12 cellular contexts compared by ENCODE assay signal in the genomic region with DNA sequence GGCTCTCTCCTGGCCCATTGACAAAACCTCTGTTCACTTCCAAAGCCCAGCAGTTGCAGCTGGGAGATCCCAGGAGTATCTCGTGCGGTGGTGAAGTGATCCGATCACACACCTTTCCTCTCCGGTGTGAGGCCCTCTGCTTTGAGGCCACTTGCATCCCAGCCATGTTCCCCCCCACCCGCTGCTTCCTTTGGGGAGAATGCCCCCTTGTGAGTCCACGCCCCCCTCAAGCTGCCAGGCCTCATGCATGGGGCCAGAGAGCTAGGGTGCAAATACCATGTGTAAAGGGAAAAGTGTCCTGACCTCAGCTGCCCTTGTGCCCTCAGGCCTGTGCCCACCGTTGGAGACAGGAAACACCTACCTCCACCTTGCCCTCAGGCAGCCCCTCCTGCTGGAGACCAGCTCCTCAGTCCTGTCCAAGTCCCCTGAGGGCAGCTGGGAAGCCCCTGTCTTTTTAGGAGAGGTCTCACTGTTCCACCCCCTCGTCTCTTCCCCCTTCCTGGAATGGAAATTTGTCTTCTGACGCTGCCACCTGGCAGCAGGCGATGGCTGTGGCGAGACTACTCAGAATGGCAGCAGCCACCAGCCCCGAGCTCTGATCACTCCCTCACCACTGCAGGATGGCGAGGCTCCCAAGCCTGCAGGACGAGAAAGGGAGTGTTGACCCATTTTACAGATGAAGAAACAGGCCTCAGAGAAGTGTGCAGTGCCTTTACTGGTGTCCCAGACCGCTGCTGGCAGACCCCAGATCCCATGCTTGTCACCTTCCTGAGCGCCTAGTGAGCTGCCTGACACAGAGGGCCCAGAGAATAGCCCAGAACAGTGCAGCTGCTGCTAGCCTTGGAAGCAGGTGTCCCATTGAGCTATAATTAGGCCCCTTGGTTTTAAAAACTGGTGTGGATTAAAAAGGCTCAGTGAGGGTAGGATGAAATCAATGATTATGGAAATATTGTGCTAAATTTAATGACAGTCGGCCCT.
DNase-seq lines count a peak whose midpoint lies in the region; ATAC-seq, FAIRE-seq and TF ChIP-seq lines count a peak whose summit lies in the region.
"Had no signal": no experiment of that assay in that cellular context is flagged by ENCODE, and none has a peak within 500 bp of the region (broad histone marks: within the 10 kb centered on the region; RNA-seq: fewer than 3 reads in every experiment).

No MANE protein-coding gene starts in this region.

- H3K27ac ChIP-seq in Panc1 (ENCODE audit: low read length) (no peak overlapping the region), small intestine (ENCODE audit: low read depth in 1 of 2, low read length in 1 of 2) (peak overlapping the region; percentile 15 to 32)

- peak overlapping the region; percentile 12 for H3K27ac Mint-ChIP-seq in activated T-cell treated with anti-CD3 and anti-CD28 coated beads, Interleukin-2, amount 50 U/mL, for 72 hours
- peak overlapping the region; percentile 88 to 91 for H3K27ac Mint-ChIP-seq in effector memory CD8-positive, alpha-beta T cell
- H3K27ac Mint-ChIP-seq: activated B cell treated with CpG ODN at 0.5 μM for 24 hours, memory B cell had no signal

- H3K9me3 Mint-ChIP-seq in activated T-cell treated with anti-CD3 and anti-CD28 coated beads, Interleukin-2, amount 50 U/mL, for 72 hours, result no peaks in the 10 kb centered on the region
- H3K9me3 Mint-ChIP-seq in effector memory CD8-positive, alpha-beta T cell, result no peaks in the 10 kb centered on the region
- H3K9me3 Mint-ChIP-seq: activated B cell treated with CpG ODN at 0.5 μM for 24 hours had no signal

- H3K4me1 ChIP-seq in Panc1 (ENCODE audit: control insufficient read depth, insufficient read depth, low read length) (peaks cover 25% of the 10 kb centered on the region), small intestine (ENCODE audit: control insufficient read depth in 2 of 2, insufficient read depth in 1 of 2, low read depth in 1 of 2, low read length in 1 of 2) (peaks cover 2 to 4% of the 10 kb centered on the region in 2 donors)

- H3K4me3 ChIP-seq in Panc1 (ENCODE audit: low read depth in 2 of 2, low read length in 2 of 2) (no peak overlapping the region), small intestine (ENCODE audit: low read depth in 1 of 2, low read length in 2 of 2) (no peak overlapping the region)

- no peak for DNase-seq in activated T-cell treated with anti-CD3 and anti-CD28 coated beads, Interleukin-2, amount 50 U/mL, for 72 hours
- no peak for DNase-seq in activated T-cell treated with anti-CD3 and anti-CD28 coated beads for 4 hours
- DNase-seq in Panc1 (ENCODE audit: low read depth, low spot score), result no peak
- no peak for DNase-seq in effector memory CD8-positive, alpha-beta T cell
- no peak for DNase-seq in small intestine
- no peak for DNase-seq in hepatic stellate cell (ENCODE audit: low spot score)
- DNase-seq: activated B cell treated with CpG ODN at 0.5 μM for 24 hours, NCI-H2171 treated with DMSO at 0.1 percent for 48 hours had no signal

- TF ChIP-seq CTCF in Panc1 (IDR thresholded peaks at IDR 0.05), result no peak

- peaks cover 29% of the 10 kb centered on the region for H3K4me1 Mint-ChIP-seq in activated T-cell treated with anti-CD3 and anti-CD28 coated beads, Interleukin-2, amount 50 U/mL, for 72 hours (ENCODE audit: low read depth)
- H3K4me1 Mint-ChIP-seq in effector memory CD8-positive, alpha-beta T cell (ENCODE audit: low read depth in 2 of 2), result peaks cover 33 to 44% of the 10 kb centered on the region in 2 donors
- H3K4me1 Mint-ChIP-seq: activated B cell treated with CpG ODN at 0.5 μM for 24 hours, memory B cell had no signal

- no peaks in the 10 kb centered on the region for H3K9me3 ChIP-seq in Panc1 (ENCODE audit: control insufficient read depth, insufficient read depth, low read depth, low read length)
- no peaks in the 10 kb centered on the region for H3K9me3 ChIP-seq in small intestine (ENCODE audit: control insufficient read depth, low read depth)

- H3K36me3 Mint-ChIP-seq in activated T-cell treated with anti-CD3 and anti-CD28 coated beads, Interleukin-2, amount 50 U/mL, for 72 hours (ENCODE audit: insufficient read depth in 2 of 2), result peaks cover 5 to 6% of the 10 kb centered on the region in 2 donors
- peaks cover 6% of the 10 kb centered on the region for H3K36me3 Mint-ChIP-seq in effector memory CD8-positive, alpha-beta T cell (ENCODE audit: insufficient read depth)
- H3K36me3 Mint-ChIP-seq: memory B cell had no signal

- CTCF ChIA-PET in Panc1 (lab: Charles Lee), result interaction anchor here (0.5 kb wide), 1 partner anchor 16 kb away, joined by 4 read pairs; no protein-coding TSS in a partner anchor

- BruUV-seq in Panc1 (replicated peaks; lab: Mats Ljungman, UMichigan), result no TSS peak

- WGBS in small intestine, 3 donors, result 83 to 89% (median 85%) methylated on average over 17 of the region's 17 CpGs

- no peaks in the 10 kb centered on the region for H3K27me3 ChIP-seq in Panc1 (ENCODE audit: control insufficient read depth, insufficient read depth, low read length)
- no peaks in the 10 kb centered on the region for H3K27me3 ChIP-seq in small intestine (ENCODE audit: control insufficient read depth in 2 of 2, insufficient read depth in 2 of 2, low read length in 2 of 2)

- H3K27me3 Mint-ChIP-seq in activated T-cell treated with anti-CD3 and anti-CD28 coated beads, Interleukin-2, amount 50 U/mL, for 72 hours (ENCODE audit: low read depth), result no peaks in the 10 kb centered on the region
- no peaks in the 10 kb centered on the region for H3K27me3 Mint-ChIP-seq in effector memory CD8-positive, alpha-beta T cell

- intact Hi-C loops in Panc1 (cut with micrococcal nuclease; ENCODE audit: unreplicated experiment), result no loop called here

- POLR2A ChIA-PET in Panc1 (lab: Charles Lee), result interaction anchor here (0.6 to 0.8 kb wide), 2 partner anchors 179 to 1670 kb away, joined by 3 read pairs; no protein-coding TSS in a partner anchor

- H3K4me3 Mint-ChIP-seq in activated T-cell treated with anti-CD3 and anti-CD28 coated beads, Interleukin-2, amount 50 U/mL, for 72 hours, result no peak overlapping the region
- H3K4me3 Mint-ChIP-seq in effector memory CD8-positive, alpha-beta T cell, result peak overlapping the region; percentile 57 to 58
- H3K4me3 Mint-ChIP-seq: activated B cell treated with CpG ODN at 0.5 μM for 24 hours, memory B cell had no signal

- no peak for FAIRE-seq in small intestine (lab: Jason Lieb, UNC)

- no peak for ATAC-seq in activated T-cell treated with anti-CD3 and anti-CD28 coated beads, Interleukin-2, amount 50 U/mL, for 72 hours (replicated peaks in 1 of 2)
- peak; percentile 25 for ATAC-seq in Panc1
- no peak for ATAC-seq in effector memory CD8-positive, alpha-beta T cell (replicated peaks)
- ATAC-seq in GM21367 (IDR thresholded peaks at IDR 0.05; ENCODE audit: unreplicated experiment), result no peak
- ATAC-seq in GM18873 (IDR thresholded peaks at IDR 0.05; ENCODE audit: low FRiP score, unreplicated experiment), result no peak
- ATAC-seq: HCT116 had no signal

- in situ Hi-C loops in Panc1 (cut with HindIII; ENCODE audit: low pct_unique_long_range_greater_than_20kb, low sequenced_read_pairs), result no loop called here

- H3K36me3 ChIP-seq in Panc1 (ENCODE audit: control insufficient read depth, insufficient read depth, low read length) (no peaks in the 10 kb centered on the region), small intestine (ENCODE audit: control insufficient read depth in 2 of 2, insufficient read depth in 2 of 2, low read length in 2 of 2) (no peaks in the 10 kb centered on the region)

Comparison
In these comparisons a context has a peak if more than half of its experiments do, and no peak if none do; other contexts are left out.
1. H3K4me3 Mint-ChIP-seq: peak in effector memory CD8-positive, alpha-beta T cell (2 of 2); none in activated T-cell treated with anti-CD3 and anti-CD28 coated beads, Interleukin-2, amount 50 U/mL, for 72 hours (0 of 2).